In genomic region chr4:183758735-183759447, GRCh38 we compare ENCODE assay signal across 1 cellular context.
TF ChIP-seq lines count a peak whose summit lies in the region.

No MANE protein-coding gene starts in this region.

TF ChIP-seq in HepG2, 621 proteins besides CTCF, POLR2A, EP300 and RAD21 (continued from another document):
- no peak for TF ChIP-seq GABPB1 (CRISPR knock-in tag; IDR thresholded peaks at IDR 0.05)
